Comparison of ENCODE assay signal across 8 cellular contexts in the genomic region with DNA sequence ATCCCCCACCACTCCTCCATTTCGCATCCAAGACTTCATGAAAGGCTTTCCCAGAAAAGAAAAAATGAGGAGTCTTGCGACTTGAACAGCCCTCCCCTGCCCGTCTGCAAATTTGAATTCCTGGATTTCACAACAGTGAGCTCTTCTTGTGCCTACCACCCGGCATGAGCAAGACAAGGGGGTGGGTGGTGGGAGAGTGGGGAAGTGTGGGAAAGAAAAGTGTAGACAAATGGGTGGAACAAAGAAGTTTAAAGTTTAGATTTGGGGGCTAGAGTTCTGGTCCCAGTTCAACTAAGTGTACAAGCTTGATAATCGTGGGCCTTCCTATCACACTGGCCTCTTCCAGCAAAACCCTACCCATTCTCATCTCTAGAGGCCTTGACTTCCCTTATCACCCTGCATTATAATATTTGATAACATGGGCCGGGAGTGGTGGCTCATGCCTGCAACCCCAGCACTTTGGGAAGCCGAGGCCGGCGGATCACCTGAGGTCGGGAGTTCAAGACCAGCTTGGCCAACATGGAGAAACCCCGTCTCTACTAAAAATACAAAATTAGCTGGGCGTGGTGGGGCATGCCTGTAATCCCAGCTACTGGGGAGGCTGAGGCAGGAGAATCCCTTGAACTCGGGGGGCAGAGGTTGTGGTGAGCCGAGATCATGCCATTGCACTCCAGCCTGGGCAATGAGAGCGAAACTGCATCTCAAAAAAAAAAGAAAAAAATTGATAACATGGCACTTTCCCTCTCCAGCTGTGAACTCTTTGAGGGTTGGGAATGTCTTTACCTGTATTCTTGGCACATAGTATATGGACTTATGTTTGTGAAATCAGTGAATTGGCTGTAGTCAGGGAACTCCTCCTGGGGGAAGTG. TPM values are rescaled to one million over a fixed set of nuclear protein-coding genes. Genes with fewer than 3 reads are reported as not detected.
DNase-seq lines count a peak whose midpoint lies in the region; ATAC-seq and TF ChIP-seq lines count a peak whose summit lies in the region.

No MANE protein-coding gene starts in this region.

- H3K36me3 ChIP-seq in RWPE2 (ENCODE audit: low read depth) (peaks cover 11% of the 10 kb centered on the region), rectal smooth muscle tissue (ENCODE audit: control insufficient read depth, insufficient read depth, low read length) (peaks cover 8% of the 10 kb centered on the region)

- ATAC-seq in RWPE2 (ENCODE audit: low read depth), result no peak

- H3K4me1 ChIP-seq in RWPE2 (ENCODE audit: insufficient read depth, poor library complexity, severe bottlenecking), result peaks cover 13% of the 10 kb centered on the region
- peaks cover 29% of the 10 kb centered on the region for H3K4me1 ChIP-seq in rectal smooth muscle tissue (ENCODE audit: control insufficient read depth, insufficient read depth, low read length)

- peak overlapping the region; percentile 93 for H3K9ac ChIP-seq in rectal smooth muscle tissue (ENCODE audit: low read length)

- no peak for TF ChIP-seq CTCF in RWPE2 (IDR thresholded peaks at IDR 0.05; ENCODE audit: poor library complexity, severe bottlenecking)

- DNase-seq in RWPE2 (ENCODE audit: low spot score), result no peak
- peak; percentile 42 for DNase-seq in fibroblast of gingiva (ENCODE audit: low read depth)
- DNase-seq in NCI-H2196 (lab: John Stamatoyannopoulos, UW; ENCODE audit: unreplicated experiment), result no peak
- no peak for DNase-seq in NCI-H1436 treated with DMSO at 0.1 percent for 48 hours (lab: John Stamatoyannopoulos, UW)
- no peak for DNase-seq in occipital lobe (lab: John Stamatoyannopoulos, UW)
- no peak for DNase-seq in stimulated activated CD4-positive, alpha-beta T cell treated with anti-CD3 and anti-CD28 coated beads, Interleukin-2, amount 100 ng/mL, for 24 hours

- H3K4me3 ChIP-seq in GM08714 (ENCODE audit: low read length) (peak overlapping the region; percentile 76), RWPE2 (ENCODE audit: severe bottlenecking) (peak overlapping the region; percentile 50), rectal smooth muscle tissue (ENCODE audit: low read length) (peak overlapping the region; percentile 95)

- no peaks in the 10 kb centered on the region for H3K9me3 ChIP-seq in RWPE2 (ENCODE audit: severe bottlenecking)

- no peaks in the 10 kb centered on the region for H3K27me3 ChIP-seq in RWPE2 (ENCODE audit: insufficient read depth, poor library complexity, severe bottlenecking)
- H3K27me3 ChIP-seq in rectal smooth muscle tissue (ENCODE audit: control insufficient read depth, insufficient read depth, low read length), result no peaks in the 10 kb centered on the region

- H3K27ac ChIP-seq in RWPE2 (ENCODE audit: poor library complexity, severe bottlenecking), result peak overlapping the region; percentile 68
- H3K27ac ChIP-seq in rectal smooth muscle tissue (ENCODE audit: low read depth, low read length), result peak overlapping the region; percentile 89

RNA-seq across cellular contexts. Expression of a gene that starts 0.7 kb away (rescaled TPM):
- total RNA-seq in occipital lobe, result 16.2 TPM

RNA-seq across cellular contexts. Expression of a gene that starts 3.6 kb away (rescaled TPM):
- 9.8 TPM for total RNA-seq in occipital lobe

RNA-seq across cellular contexts. Expression of a gene that starts 4.6 kb away (rescaled TPM):
- total RNA-seq in occipital lobe, result 69.9 TPM

RNA-seq across cellular contexts. Expression of a gene that starts 5.5 kb away (rescaled TPM):
- total RNA-seq in occipital lobe, result not detected

RNA-seq across cellular contexts. Expression of a gene that starts 8.5 kb away (rescaled TPM):
- total RNA-seq in occipital lobe, result 3.4 TPM
